23 cellular contexts compared by ENCODE assay signal in the genomic region with DNA sequence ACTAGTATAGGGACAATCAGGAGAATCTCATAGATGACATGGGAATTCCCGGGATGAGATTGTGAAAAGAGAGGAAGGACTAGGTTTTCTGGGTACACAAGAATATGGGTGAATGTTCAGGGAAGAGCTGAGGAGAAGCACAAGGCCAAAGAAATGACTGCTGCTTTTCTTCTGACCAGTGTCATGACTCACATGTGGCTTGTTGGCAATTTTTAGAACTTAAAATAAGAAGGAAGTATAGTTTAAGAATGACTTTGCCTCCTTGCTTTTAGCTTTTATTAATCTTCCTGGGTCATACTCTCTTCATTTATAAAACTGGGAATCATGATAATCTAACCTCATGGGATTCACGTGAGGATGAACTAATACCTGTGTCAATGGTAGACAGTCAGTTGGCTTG.
DNase-seq lines count a peak whose midpoint lies in the region; ATAC-seq and TF ChIP-seq lines count a peak whose summit lies in the region.
"Had no signal": no experiment of that assay in that cellular context is flagged by ENCODE, and none has a peak within 500 bp of the region (broad histone marks: within the 10 kb centered on the region; RNA-seq: fewer than 3 reads in every experiment).

No MANE protein-coding gene starts in this region.

- in situ Hi-C loops in GM23248 (cut with MboI) = no loop called here

- H3K4me2 ChIP-seq in GM23248 (ENCODE audit: unreplicated experiment) = no peak overlapping the region
- peak overlapping the region; percentile 0 for H3K4me2 ChIP-seq in smooth muscle cell

- H3K27me3 ChIP-seq in GM23248 (replicated peaks; ENCODE audit: insufficient read depth) = no peaks in the 10 kb centered on the region
- no peaks in the 10 kb centered on the region for H3K27me3 ChIP-seq in smooth muscle cell (ENCODE audit: low read depth)
- H3K27me3 ChIP-seq: pancreas, upper lobe of right lung had no signal

- TF ChIP-seq CTCF in fibroblast of mammary gland (conservative IDR thresholded peaks at IDR 0.05; ENCODE audit: control insufficient read depth, insufficient read depth, low read depth, low read length) = no peak
- TF ChIP-seq CTCF in smooth muscle cell (IDR thresholded peaks at IDR 0.05; ENCODE audit: borderline replicate concordance, insufficient read depth, poor library complexity, severe bottlenecking) = no peak

- H2AFZ ChIP-seq in GM23248 (peak overlapping the region; percentile 64), smooth muscle cell (ENCODE audit: low read depth) (peak overlapping the region; percentile 6)

- no peaks in the 10 kb centered on the region for H4K20me1 ChIP-seq in GM23248 (ENCODE audit: insufficient read depth)
- no peaks in the 10 kb centered on the region for H4K20me1 ChIP-seq in smooth muscle cell (ENCODE audit: low read depth)

- H3K9me3 ChIP-seq in GM23248 (ENCODE audit: low read depth) (no peaks in the 10 kb centered on the region), smooth muscle cell (replicated peaks; ENCODE audit: low read depth) (no peaks in the 10 kb centered on the region)
- H3K9me3 ChIP-seq: pancreas, upper lobe of right lung had no signal

- H3K36me3 ChIP-seq in GM23248 (ENCODE audit: low read depth) (no peaks in the 10 kb centered on the region), smooth muscle cell (ENCODE audit: low read depth) (no peaks in the 10 kb centered on the region)
- H3K36me3 ChIP-seq: pancreas, upper lobe of right lung had no signal

- no peak overlapping the region for H3K9ac ChIP-seq in GM23248
- H3K9ac ChIP-seq in smooth muscle cell (ENCODE audit: low read depth) = no peak overlapping the region

- no peaks in the 10 kb centered on the region for H3K9me2 ChIP-seq in GM23248 (ENCODE audit: insufficient read depth)

- DNase-seq in GM23248 (peak; percentile 69), NOMO-1 treated with DMSO at 0.1 percent for 48 hours (lab: John Stamatoyannopoulos, UW; ENCODE audit: unreplicated experiment) (peak; percentile 43), fibroblast of mammary gland (ENCODE audit: low read depth) (peak; percentile 23), smooth muscle cell (lab: John Stamatoyannopoulos, UW; ENCODE audit: unreplicated experiment) (no peak), NCI-H82 treated with DMSO at 0.1 percent for 48 hours (lab: John Stamatoyannopoulos, UW; ENCODE audit: unreplicated experiment) (no peak)
- DNase-seq: activated CD4-positive, alpha-beta T cell treated with anti-CD3 and anti-CD28 coated beads, Interleukin-2, amount 10 ng/mL, durations not matched to agents 24 days and 14 days; activated gamma-delta T cell treated with Interleukin-2 at 50 U/mL for 16 hours; activated T-cell treated with anti-CD3 and anti-CD28 coated beads, Interleukin-2, amount 50 U/mL, for 1 hour; CD4-positive, CD25-positive, alpha-beta regulatory T cell; cerebellar nuclear complex; islet precursor cell; KG1; MM.1S; NCI-H1694 treated with DMSO at 0.1 percent for 48 hours; NCI-H524; nephron progenitor cell; NK-92 treated with Interleukin-12 subunit alpha and Interleukin-12 subunit beta, amount 100 ng/mL, for 24 hours; pancreas; SW 1271; T-helper 9 cell; upper lobe of right lung had no signal

- H3F3A ChIP-seq in GM23248 (ENCODE audit: insufficient read depth) = 0 out of 2 replicates have a peak, but pooled peaks cover 9% of the 10 kb centered on the region
- no peaks in the 10 kb centered on the region for H3F3A ChIP-seq in smooth muscle cell (ENCODE audit: low read depth)

- ATAC-seq in GM21360 (IDR thresholded peaks at IDR 0.05; ENCODE audit: unreplicated experiment) (no peak), HG03108 (IDR thresholded peaks at IDR 0.05; ENCODE audit: unreplicated experiment) (no peak)
- ATAC-seq: pancreas, upper lobe of right lung had no signal

- WGBS in GM23248 (ENCODE audit: low coverage in 1 of 2, low lambda C conversion rate in 2 of 2, missing lambda C conversion rate in 2 of 2), 2 experiments = 56 to 59% methylated on average over 2 of the region's 2 CpGs
- 93% methylated on average over 2 of the region's 2 CpGs for WGBS in smooth muscle cell (ENCODE audit: low lambda C conversion rate)

- H3K4me1 ChIP-seq in GM23248 (ENCODE audit: insufficient read depth) = peaks cover 22% of the 10 kb centered on the region
- H3K4me1 ChIP-seq in smooth muscle cell (ENCODE audit: low read depth) = no peaks in the 10 kb centered on the region
- H3K4me1 ChIP-seq: pancreas, upper lobe of right lung had no signal

- H3K27ac ChIP-seq in GM23248 = peak overlapping the region; percentile 14
- H3K27ac ChIP-seq in smooth muscle cell (ENCODE audit: low read depth) = peak overlapping the region; percentile 14
- H3K27ac ChIP-seq: pancreas, upper lobe of right lung had no signal

- H3K79me2 ChIP-seq in GM23248 (ENCODE audit: insufficient read depth) (no peaks in the 10 kb centered on the region), smooth muscle cell (ENCODE audit: low read depth) (no peaks in the 10 kb centered on the region)

- H3K4me3 ChIP-seq in GM23248 (no peak overlapping the region), fibroblast of mammary gland (ENCODE audit: control insufficient read depth, low read depth, low read length) (no peak overlapping the region), smooth muscle cell (no peak overlapping the region)
- H3K4me3 ChIP-seq: pancreas, upper lobe of right lung had no signal

Comparison
In these comparisons a context has a peak if more than half of its experiments do, and no peak if none do; other contexts are left out.
1. DNase-seq: peak in GM23248 (single experiment), NOMO-1 treated with DMSO at 0.1 percent for 48 hours (single experiment) and fibroblast of mammary gland (single experiment); none in smooth muscle cell (single experiment) and NCI-H82 treated with DMSO at 0.1 percent for 48 hours (single experiment).